1 cellular context compared by ENCODE assay signal in the genomic region with DNA sequence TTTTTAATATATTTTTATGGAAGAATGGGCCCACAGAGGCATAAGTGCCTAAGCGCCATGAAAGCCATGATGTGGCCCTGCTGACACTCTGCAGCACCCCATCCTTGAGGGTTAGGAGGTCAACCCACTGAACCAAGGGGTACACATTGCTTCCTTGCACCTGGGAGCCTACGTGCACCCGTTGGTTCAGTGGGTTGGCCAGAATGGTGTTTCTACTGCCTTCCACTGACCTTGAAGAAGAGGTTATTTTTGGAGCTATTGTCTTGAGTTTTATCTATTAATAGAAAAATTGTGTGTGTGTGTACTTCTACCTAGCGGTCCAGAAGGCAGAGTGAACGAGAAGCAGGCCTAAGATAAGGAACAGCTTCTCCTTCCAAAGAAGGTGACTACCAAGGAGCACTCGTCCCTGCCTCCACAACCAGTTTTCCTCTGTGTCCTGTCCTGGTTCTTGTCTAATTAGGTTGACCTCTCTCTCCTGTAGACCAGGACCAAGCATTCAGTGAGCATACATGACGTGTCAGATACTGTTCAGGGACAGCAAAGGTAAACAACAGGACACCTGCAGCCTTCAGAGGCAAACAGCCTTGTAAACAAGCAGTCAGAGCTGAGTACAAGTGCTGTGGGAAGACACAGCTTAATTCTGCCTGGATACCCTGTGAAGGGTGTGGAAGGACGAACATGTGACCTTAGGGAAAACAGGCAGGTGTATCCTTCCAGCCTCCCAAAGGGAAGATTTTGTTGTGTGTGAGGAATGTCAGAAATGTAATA.
A peak's percentile ranks its signal among the peaks of the same experiment; 100 is the strongest.
TF ChIP-seq lines count a peak whose summit lies in the region.

No MANE protein-coding gene starts in this region.

TF ChIP-seq in HepG2, 621 proteins besides CTCF, POLR2A, EP300 and RAD21 (continues in another document):
- TF ChIP-seq ZNF256 (CRISPR knock-in tag; conservative IDR thresholded peaks at IDR 0.05) = no peak
- TF ChIP-seq FOXK1 (CRISPR knock-in tag; IDR thresholded peaks at IDR 0.05; ENCODE audit: borderline replicate concordance, low read depth) = peak; percentile 26; the same call in 1 of the 2 replicates
- TF ChIP-seq HOXA5 (CRISPR knock-in tag; IDR thresholded peaks at IDR 0.05) = no peak
- TF ChIP-seq RARG (CRISPR knock-in tag; IDR thresholded peaks at IDR 0.05; ENCODE audit: low read depth) = no peak
- TF ChIP-seq HOXA7 (CRISPR knock-in tag; IDR thresholded peaks at IDR 0.05) = no peak
- no peak for TF ChIP-seq NAIF1 (CRISPR knock-in tag; IDR thresholded peaks at IDR 0.05; ENCODE audit: borderline replicate concordance)
- TF ChIP-seq, protein P1, sequence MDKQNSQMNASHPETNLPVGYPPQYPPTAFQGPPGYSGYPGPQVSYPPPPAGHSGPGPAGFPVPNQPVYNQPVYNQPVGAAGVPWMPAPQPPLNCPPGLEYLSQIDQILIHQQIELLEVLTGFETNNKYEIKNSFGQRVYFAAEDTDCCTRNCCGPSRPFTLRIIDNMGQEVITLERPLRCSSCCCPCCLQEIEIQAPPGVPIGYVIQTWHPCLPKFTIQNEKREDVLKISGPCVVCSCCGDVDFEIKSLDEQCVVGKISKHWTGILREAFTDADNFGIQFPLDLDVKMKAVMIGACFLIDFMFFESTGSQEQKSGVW (CRISPR knock-in tag; IDR thresholded peaks at IDR 0.05; ENCODE audit: borderline replicate concordance) = no peak
- peak; percentile 44; the same call in 1 of the 2 replicates for TF ChIP-seq RARA (CRISPR knock-in tag; IDR thresholded peaks at IDR 0.05)
- 0 out of 2 replicates have a peak, but pooled peaks have one; percentile 25 for TF ChIP-seq CREB1 (IDR thresholded peaks at IDR 0.05)
- no peak for TF ChIP-seq CREB1 (CRISPR knock-in tag; IDR thresholded peaks at IDR 0.05)
- TF ChIP-seq ZNF773 (CRISPR knock-in tag; IDR thresholded peaks at IDR 0.05; ENCODE audit: borderline replicate concordance) = no peak
- TF ChIP-seq SIN3A (IDR thresholded peaks at IDR 0.05; ENCODE audit: borderline replicate concordance, low read depth, low read length) = no peak
- no peak for TF ChIP-seq U2AF2 (IDR thresholded peaks at IDR 0.05; ENCODE audit: low read depth, low read length)
- TF ChIP-seq KLF9 (CRISPR knock-in tag; IDR thresholded peaks at IDR 0.05; ENCODE audit: low read depth) = no peak
- TF ChIP-seq TCF12 (IDR thresholded peaks at IDR 0.05) = no peak
- TF ChIP-seq TCF12 (CRISPR knock-in tag; IDR thresholded peaks at IDR 0.05) = no peak
- TF ChIP-seq ZFY (CRISPR knock-in tag; IDR thresholded peaks at IDR 0.05) = no peak
- TF ChIP-seq RXRA (CRISPR knock-in tag; IDR thresholded peaks at IDR 0.05) = no peak
- TF ChIP-seq, protein P2, sequence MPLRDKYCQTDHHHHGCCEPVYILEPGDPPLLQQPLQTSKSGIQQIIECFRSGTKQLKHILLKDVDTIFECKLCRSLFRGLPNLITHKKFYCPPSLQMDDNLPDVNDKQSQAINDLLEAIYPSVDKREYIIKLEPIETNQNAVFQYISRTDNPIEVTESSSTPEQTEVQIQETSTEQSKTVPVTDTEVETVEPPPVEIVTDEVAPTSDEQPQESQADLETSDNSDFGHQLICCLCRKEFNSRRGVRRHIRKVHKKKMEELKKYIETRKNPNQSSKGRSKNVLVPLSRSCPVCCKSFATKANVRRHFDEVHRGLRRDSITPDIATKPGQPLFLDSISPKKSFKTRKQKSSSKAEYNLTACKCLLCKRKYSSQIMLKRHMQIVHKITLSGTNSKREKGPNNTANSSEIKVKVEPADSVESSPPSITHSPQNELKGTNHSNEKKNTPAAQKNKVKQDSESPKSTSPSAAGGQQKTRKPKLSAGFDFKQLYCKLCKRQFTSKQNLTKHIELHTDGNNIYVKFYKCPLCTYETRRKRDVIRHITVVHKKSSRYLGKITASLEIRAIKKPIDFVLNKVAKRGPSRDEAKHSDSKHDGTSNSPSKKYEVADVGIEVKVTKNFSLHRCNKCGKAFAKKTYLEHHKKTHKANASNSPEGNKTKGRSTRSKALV (CRISPR knock-in tag; IDR thresholded peaks at IDR 0.05) = no peak
- no peak for TF ChIP-seq ZNF101 (CRISPR knock-in tag; IDR thresholded peaks at IDR 0.05; ENCODE audit: borderline replicate concordance, low read depth)
- TF ChIP-seq HNRNPL (IDR thresholded peaks at IDR 0.05; ENCODE audit: low read depth, low read length) = no peak
- no peak for TF ChIP-seq ZBTB1 (CRISPR knock-in tag; IDR thresholded peaks at IDR 0.05; ENCODE audit: borderline replicate concordance)
- TF ChIP-seq, protein P3, sequence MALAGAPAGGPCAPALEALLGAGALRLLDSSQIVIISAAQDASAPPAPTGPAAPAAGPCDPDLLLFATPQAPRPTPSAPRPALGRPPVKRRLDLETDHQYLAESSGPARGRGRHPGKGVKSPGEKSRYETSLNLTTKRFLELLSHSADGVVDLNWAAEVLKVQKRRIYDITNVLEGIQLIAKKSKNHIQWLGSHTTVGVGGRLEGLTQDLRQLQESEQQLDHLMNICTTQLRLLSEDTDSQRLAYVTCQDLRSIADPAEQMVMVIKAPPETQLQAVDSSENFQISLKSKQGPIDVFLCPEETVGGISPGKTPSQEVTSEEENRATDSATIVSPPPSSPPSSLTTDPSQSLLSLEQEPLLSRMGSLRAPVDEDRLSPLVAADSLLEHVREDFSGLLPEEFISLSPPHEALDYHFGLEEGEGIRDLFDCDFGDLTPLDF (CRISPR knock-in tag; IDR thresholded peaks at IDR 0.05) = no peak
- TF ChIP-seq, protein P4, sequence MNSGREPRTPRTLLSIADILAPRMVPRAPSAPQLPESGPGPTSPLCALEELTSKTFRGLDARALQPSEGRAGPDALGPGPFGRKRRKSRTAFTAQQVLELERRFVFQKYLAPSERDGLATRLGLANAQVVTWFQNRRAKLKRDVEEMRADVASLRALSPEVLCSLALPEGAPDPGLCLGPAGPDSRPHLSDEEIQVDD (CRISPR knock-in tag; IDR thresholded peaks at IDR 0.05; ENCODE audit: borderline replicate concordance) = no peak
- TF ChIP-seq KDM3A (CRISPR knock-in tag; IDR thresholded peaks at IDR 0.05; ENCODE audit: low read depth) = no peak
- TF ChIP-seq ATM (IDR thresholded peaks at IDR 0.05; ENCODE audit: borderline replicate concordance) = no peak
- TF ChIP-seq EED (CRISPR knock-in tag; IDR thresholded peaks at IDR 0.05) = no peak
- TF ChIP-seq ZNF160 (CRISPR knock-in tag; IDR thresholded peaks at IDR 0.05) = no peak
- no peak for TF ChIP-seq HMG20B (CRISPR knock-in tag; conservative IDR thresholded peaks at IDR 0.05)
- no peak for TF ChIP-seq ZNF782 (CRISPR knock-in tag; IDR thresholded peaks at IDR 0.05; ENCODE audit: borderline replicate concordance)
- TF ChIP-seq, protein P5, sequence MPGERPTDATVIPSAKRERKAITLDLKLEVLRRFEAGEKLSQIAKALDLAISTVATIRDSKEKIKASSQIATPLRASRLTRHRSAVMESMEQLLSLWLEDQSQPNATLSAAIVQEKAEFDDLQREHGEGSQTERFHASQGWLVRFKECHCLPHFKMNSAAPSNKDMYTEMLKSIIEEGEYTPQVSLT (CRISPR knock-in tag; IDR thresholded peaks at IDR 0.05; ENCODE audit: borderline replicate concordance, low read depth) = no peak
- no peak for TF ChIP-seq ZBTB7B (CRISPR knock-in tag; IDR thresholded peaks at IDR 0.05)
- TF ChIP-seq ZNF530 (CRISPR knock-in tag; IDR thresholded peaks at IDR 0.05; ENCODE audit: low read depth) = no peak
- no peak for TF ChIP-seq NFIC (IDR thresholded peaks at IDR 0.05; ENCODE audit: low read length)
- TF ChIP-seq XBP1 (CRISPR knock-in tag; IDR thresholded peaks at IDR 0.05) = peak; percentile 76; the same call in 1 of the 2 replicates
- TF ChIP-seq TAF15 (IDR thresholded peaks at IDR 0.05; ENCODE audit: low read depth, low read length, poor library complexity, severe bottlenecking) = no peak
- no peak for TF ChIP-seq ZNF335 (CRISPR knock-in tag; IDR thresholded peaks at IDR 0.05)
- TF ChIP-seq HDAC2 (CRISPR knock-in tag; IDR thresholded peaks at IDR 0.05) = no peak
- TF ChIP-seq ESRRA (CRISPR knock-in tag; IDR thresholded peaks at IDR 0.05; ENCODE audit: low read depth) = no peak
- TF ChIP-seq NCOA2 (CRISPR knock-in tag; IDR thresholded peaks at IDR 0.05) = no peak
- no peak for TF ChIP-seq ZNF230 (CRISPR knock-in tag; IDR thresholded peaks at IDR 0.05)
- peak; percentile 21; the same call in 1 of the 2 replicates for TF ChIP-seq SAP130 (CRISPR knock-in tag; IDR thresholded peaks at IDR 0.05; ENCODE audit: low read depth)
- TF ChIP-seq JUN (CRISPR knock-in tag; IDR thresholded peaks at IDR 0.05) = no peak
- no peak for TF ChIP-seq HOXA3 (CRISPR knock-in tag; IDR thresholded peaks at IDR 0.05)
- TF ChIP-seq, protein P6, sequence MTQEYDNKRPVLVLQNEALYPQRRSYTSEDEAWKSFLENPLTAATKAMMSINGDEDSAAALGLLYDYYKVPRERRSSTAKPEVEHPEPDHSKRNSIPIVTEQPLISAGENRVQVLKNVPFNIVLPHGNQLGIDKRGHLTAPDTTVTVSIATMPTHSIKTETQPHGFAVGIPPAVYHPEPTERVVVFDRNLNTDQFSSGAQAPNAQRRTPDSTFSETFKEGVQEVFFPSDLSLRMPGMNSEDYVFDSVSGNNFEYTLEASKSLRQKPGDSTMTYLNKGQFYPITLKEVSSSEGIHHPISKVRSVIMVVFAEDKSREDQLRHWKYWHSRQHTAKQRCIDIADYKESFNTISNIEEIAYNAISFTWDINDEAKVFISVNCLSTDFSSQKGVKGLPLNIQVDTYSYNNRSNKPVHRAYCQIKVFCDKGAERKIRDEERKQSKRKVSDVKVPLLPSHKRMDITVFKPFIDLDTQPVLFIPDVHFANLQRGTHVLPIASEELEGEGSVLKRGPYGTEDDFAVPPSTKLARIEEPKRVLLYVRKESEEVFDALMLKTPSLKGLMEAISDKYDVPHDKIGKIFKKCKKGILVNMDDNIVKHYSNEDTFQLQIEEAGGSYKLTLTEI (CRISPR knock-in tag; conservative IDR thresholded peaks at IDR 0.05) = no peak
- TF ChIP-seq SMAD9 (CRISPR knock-in tag; IDR thresholded peaks at IDR 0.05) = no peak
- no peak for TF ChIP-seq FOXP1 (IDR thresholded peaks at IDR 0.05)
- peak; percentile 96 for TF ChIP-seq FOXP1 (CRISPR knock-in tag; IDR thresholded peaks at IDR 0.05)
- TF ChIP-seq ZSCAN31 (CRISPR knock-in tag; IDR thresholded peaks at IDR 0.05; ENCODE audit: low read depth) = no peak
- TF ChIP-seq FOXK2 (IDR thresholded peaks at IDR 0.05) = 0 out of 2 replicates have a peak, but pooled peaks have one; percentile 26
- TF ChIP-seq ZNF616 (CRISPR knock-in tag; IDR thresholded peaks at IDR 0.05; ENCODE audit: low read depth) = no peak
- TF ChIP-seq NFKB2 (CRISPR knock-in tag; IDR thresholded peaks at IDR 0.05; ENCODE audit: borderline replicate concordance) = no peak
- no peak for TF ChIP-seq ZMYM4 (CRISPR knock-in tag; IDR thresholded peaks at IDR 0.05)
- TF ChIP-seq KDM5A (IDR thresholded peaks at IDR 0.05; ENCODE audit: borderline replicate concordance, low read length) = no peak
- TF ChIP-seq, protein P7, sequence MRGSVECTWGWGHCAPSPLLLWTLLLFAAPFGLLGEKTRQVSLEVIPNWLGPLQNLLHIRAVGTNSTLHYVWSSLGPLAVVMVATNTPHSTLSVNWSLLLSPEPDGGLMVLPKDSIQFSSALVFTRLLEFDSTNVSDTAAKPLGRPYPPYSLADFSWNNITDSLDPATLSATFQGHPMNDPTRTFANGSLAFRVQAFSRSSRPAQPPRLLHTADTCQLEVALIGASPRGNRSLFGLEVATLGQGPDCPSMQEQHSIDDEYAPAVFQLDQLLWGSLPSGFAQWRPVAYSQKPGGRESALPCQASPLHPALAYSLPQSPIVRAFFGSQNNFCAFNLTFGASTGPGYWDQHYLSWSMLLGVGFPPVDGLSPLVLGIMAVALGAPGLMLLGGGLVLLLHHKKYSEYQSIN (CRISPR knock-in tag; IDR thresholded peaks at IDR 0.05; ENCODE audit: borderline replicate concordance) = no peak
- no peak for TF ChIP-seq RXRB (CRISPR knock-in tag; IDR thresholded peaks at IDR 0.05; ENCODE audit: borderline replicate concordance)
- TF ChIP-seq ZFP1 (CRISPR knock-in tag; IDR thresholded peaks at IDR 0.05) = no peak
- TF ChIP-seq ZSCAN20 (CRISPR knock-in tag; IDR thresholded peaks at IDR 0.05; ENCODE audit: borderline replicate concordance) = no peak
- no peak for TF ChIP-seq ZBTB21 (CRISPR knock-in tag; IDR thresholded peaks at IDR 0.05)
- TF ChIP-seq, protein P8, sequence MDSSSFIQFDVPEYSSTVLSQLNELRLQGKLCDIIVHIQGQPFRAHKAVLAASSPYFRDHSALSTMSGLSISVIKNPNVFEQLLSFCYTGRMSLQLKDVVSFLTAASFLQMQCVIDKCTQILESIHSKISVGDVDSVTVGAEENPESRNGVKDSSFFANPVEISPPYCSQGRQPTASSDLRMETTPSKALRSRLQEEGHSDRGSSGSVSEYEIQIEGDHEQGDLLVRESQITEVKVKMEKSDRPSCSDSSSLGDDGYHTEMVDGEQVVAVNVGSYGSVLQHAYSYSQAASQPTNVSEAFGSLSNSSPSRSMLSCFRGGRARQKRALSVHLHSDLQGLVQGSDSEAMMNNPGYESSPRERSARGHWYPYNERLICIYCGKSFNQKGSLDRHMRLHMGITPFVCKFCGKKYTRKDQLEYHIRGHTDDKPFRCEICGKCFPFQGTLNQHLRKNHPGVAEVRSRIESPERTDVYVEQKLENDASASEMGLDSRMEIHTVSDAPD (CRISPR knock-in tag; IDR thresholded peaks at IDR 0.05) = no peak
- no peak for TF ChIP-seq MAFK (conservative IDR thresholded peaks at IDR 0.05 in 1 of 2, IDR thresholded peaks at IDR 0.05 in 1 of 2; ENCODE audit: low read length in 2 of 2)
- TF ChIP-seq ZNF629 (CRISPR knock-in tag; conservative IDR thresholded peaks at IDR 0.05) = no peak
- no peak for TF ChIP-seq FOXA1 (IDR thresholded peaks at IDR 0.05)
- peak; percentile 63 for TF ChIP-seq FOXA1 (CRISPR knock-in tag; IDR thresholded peaks at IDR 0.05)
- TF ChIP-seq, protein P9, sequence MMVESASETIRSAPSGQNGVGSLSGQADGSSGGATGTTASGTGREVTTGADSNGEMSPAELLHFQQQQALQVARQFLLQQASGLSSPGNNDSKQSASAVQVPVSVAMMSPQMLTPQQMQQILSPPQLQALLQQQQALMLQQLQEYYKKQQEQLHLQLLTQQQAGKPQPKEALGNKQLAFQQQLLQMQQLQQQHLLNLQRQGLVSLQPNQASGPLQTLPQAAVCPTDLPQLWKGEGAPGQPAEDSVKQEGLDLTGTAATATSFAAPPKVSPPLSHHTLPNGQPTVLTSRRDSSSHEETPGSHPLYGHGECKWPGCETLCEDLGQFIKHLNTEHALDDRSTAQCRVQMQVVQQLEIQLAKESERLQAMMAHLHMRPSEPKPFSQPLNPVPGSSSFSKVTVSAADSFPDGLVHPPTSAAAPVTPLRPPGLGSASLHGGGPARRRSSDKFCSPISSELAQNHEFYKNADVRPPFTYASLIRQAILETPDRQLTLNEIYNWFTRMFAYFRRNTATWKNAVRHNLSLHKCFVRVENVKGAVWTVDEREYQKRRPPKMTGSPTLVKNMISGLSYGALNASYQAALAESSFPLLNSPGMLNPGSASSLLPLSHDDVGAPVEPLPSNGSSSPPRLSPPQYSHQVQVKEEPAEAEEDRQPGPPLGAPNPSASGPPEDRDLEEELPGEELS (CRISPR knock-in tag; IDR thresholded peaks at IDR 0.05) = peak; percentile 50; the same call in 1 of the 2 replicates
- no peak for TF ChIP-seq RBAK (CRISPR knock-in tag; IDR thresholded peaks at IDR 0.05)
- TF ChIP-seq MAFG (CRISPR knock-in tag; IDR thresholded peaks at IDR 0.05) = no peak
- TF ChIP-seq HIVEP1 (CRISPR knock-in tag; IDR thresholded peaks at IDR 0.05) = no peak
